Comparison of ENCODE assay signal across 9 cellular contexts in the genomic region with DNA sequence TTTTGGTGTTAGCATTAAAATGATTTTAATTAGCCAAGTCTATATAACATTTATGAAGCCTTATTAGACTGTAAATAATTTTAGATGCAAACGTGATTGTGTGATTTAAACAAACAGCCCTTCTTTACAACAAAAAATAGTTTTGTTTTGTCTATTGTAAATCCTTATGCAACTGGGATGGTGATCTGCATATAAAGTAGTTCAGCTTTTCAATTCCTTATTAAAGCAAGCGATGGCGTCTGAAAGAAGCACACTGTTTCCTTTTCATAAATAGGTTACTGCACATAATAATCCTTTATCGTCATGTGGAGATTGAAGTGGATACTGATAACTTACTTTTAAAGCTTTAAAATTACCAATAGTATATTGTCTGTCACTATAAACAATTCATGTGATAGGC. TPM values are rescaled to one million over a fixed set of nuclear protein-coding genes. Genes with fewer than 3 reads are reported as not detected.
DNase-seq lines count a peak whose midpoint lies in the region; ATAC-seq and TF ChIP-seq lines count a peak whose summit lies in the region.
"Had no signal": no experiment of that assay in that cellular context is flagged by ENCODE, and none has a peak within 500 bp of the region (broad histone marks: within the 10 kb centered on the region; RNA-seq: fewer than 3 reads in every experiment).

No MANE protein-coding gene starts in this region.

- H3K4me3 Mint-ChIP-seq in brain: peak overlapping the region in 2 of 5 experiments; percentile 52 to 65
- H3K4me3 Mint-ChIP-seq: CD8-positive, alpha-beta memory T cell; GM23338 had no signal

- H3K36me3 Mint-ChIP-seq in brain: peaks cover 27% of the 10 kb centered on the region
- H3K36me3 Mint-ChIP-seq: CD8-positive, alpha-beta memory T cell had no signal

- H3K27ac ChIP-seq in substantia nigra (ENCODE audit: low read depth, low read length, poor library complexity, severe bottlenecking): peak overlapping the region; percentile 64
- H3K27ac ChIP-seq: BLaER1 had no signal

- no peak for TF ChIP-seq CTCF in brain (conservative IDR thresholded peaks at IDR 0.05)

- no peak for ATAC-seq in GM18867 (IDR thresholded peaks at IDR 0.05; ENCODE audit: unreplicated experiment)
- ATAC-seq: GM23338 had no signal

- H3K27ac Mint-ChIP-seq in brain: peak overlapping the region in 3 of 5 experiments; percentile 64 to 85 (median 69)
- H3K27ac Mint-ChIP-seq: CD8-positive, alpha-beta memory T cell; GM23338 had no signal

- DNase-seq in inferior parietal cortex (ENCODE audit: extremely low spot score) (peak; percentile 22), substantia nigra (lab: John Stamatoyannopoulos, UW) (no peak), NCI-H1694 treated with DMSO at 0.1 percent for 48 hours (lab: John Stamatoyannopoulos, UW) (no peak)
- DNase-seq in stimulated activated naive CD4-positive, alpha-beta T cell treated with Interleukin-2 at 50 U/mL for 16 hours (lab: John Stamatoyannopoulos, UW): no peak
- DNase-seq: CD8-positive, alpha-beta memory T cell had no signal

- H3K9me3 Mint-ChIP-seq in brain: peaks cover 0 to 8% (median 2%) of the 10 kb centered on the region in 5 experiments

- peaks cover 4% of the 10 kb centered on the region for H3K27me3 Mint-ChIP-seq in brain

- H3K4me1 Mint-ChIP-seq in brain: peaks cover 23% of the 10 kb centered on the region
- H3K4me1 Mint-ChIP-seq: CD8-positive, alpha-beta memory T cell had no signal

RNA-seq across cellular contexts. Expression of gene SLITRK2, which starts 8.8 kb away (rescaled TPM):
- 2.2 TPM for polyA plus RNA-seq in brain (ENCODE audit: insufficient read depth, low read depth, low replicate concordance)
- polyA plus RNA-seq: CD8-positive, alpha-beta memory T cell had no signal
